In genomic region chr17:66255527-66255971, GRCh38 we compare ENCODE assay signal across 11 cellular contexts. TPM values are rescaled to one million over a fixed set of nuclear protein-coding genes. Genes with fewer than 3 reads are reported as not detected.
DNase-seq lines count a peak whose midpoint lies in the region; ATAC-seq and TF ChIP-seq lines count a peak whose summit lies in the region.
"Had no signal": no experiment of that assay in that cellular context is flagged by ENCODE, and none has a peak within 500 bp of the region (broad histone marks: within the 10 kb centered on the region; RNA-seq: fewer than 3 reads in every experiment).

No MANE protein-coding gene starts in this region.

- peaks cover 3% of the 10 kb centered on the region; the same call in 1 of the 2 replicates for H3F3A ChIP-seq in PC-9 (ENCODE audit: insufficient read depth, low read depth)

- TF ChIP-seq CTCF in PC-9 (conservative IDR thresholded peaks at IDR 0.05) (no peak), Calu3 (IDR thresholded peaks at IDR 0.05; ENCODE audit: unreplicated experiment) (no peak)

- H3K27ac Mint-ChIP-seq in activated naive CD4-positive, alpha-beta T cell treated with anti-CD3 and anti-CD28 coated beads, Interleukin-2, amount 50 U/mL, for 72 hours: peak overlapping the region; percentile 73 to 76
- H3K27ac Mint-ChIP-seq in Calu3 (ENCODE audit: unreplicated experiment): no peak overlapping the region

- intact Hi-C loops in PC-9 (cut with micrococcal nuclease; ENCODE audit: unreplicated experiment) (loop anchor here (1.0 to 5.0 kb wide), 7 partner anchors 49 to 418 kb away; no protein-coding TSS in a partner anchor), Calu3 (cut with micrococcal nuclease; ENCODE audit: unreplicated experiment) (loop anchor here (1.0 to 5.0 kb wide), 4 partner anchors 20 to 652 kb away; no protein-coding TSS in a partner anchor)

- H3K9me3 Mint-ChIP-seq in activated naive CD4-positive, alpha-beta T cell treated with anti-CD3 and anti-CD28 coated beads, Interleukin-2, amount 50 U/mL, for 72 hours: no peaks in the 10 kb centered on the region
- no peaks in the 10 kb centered on the region for H3K9me3 Mint-ChIP-seq in Calu3 (ENCODE audit: low read depth, unreplicated experiment)

- peaks cover 10% of the 10 kb centered on the region for H3K4me1 ChIP-seq in PC-9 (replicated peaks; ENCODE audit: insufficient read depth)
- H3K4me1 ChIP-seq: BE2C had no signal

- no peaks in the 10 kb centered on the region for H3K27me3 Mint-ChIP-seq in Calu3 (ENCODE audit: unreplicated experiment)

- H3K4me3 Mint-ChIP-seq in Calu3 (ENCODE audit: low read depth, unreplicated experiment): no peak overlapping the region

- no peaks in the 10 kb centered on the region for H3K36me3 ChIP-seq in PC-9 (ENCODE audit: low read depth)
- H3K36me3 ChIP-seq: BE2C had no signal

- no peaks in the 10 kb centered on the region for H3K36me3 Mint-ChIP-seq in activated naive CD4-positive, alpha-beta T cell treated with anti-CD3 and anti-CD28 coated beads, Interleukin-2, amount 50 U/mL, for 72 hours
- no peaks in the 10 kb centered on the region for H3K36me3 Mint-ChIP-seq in Calu3 (ENCODE audit: insufficient read depth, unreplicated experiment)

- ATAC-seq in activated naive CD4-positive, alpha-beta T cell treated with anti-CD3 and anti-CD28 coated beads, Interleukin-2, amount 50 U/mL, for 72 hours: peak; percentile 79 to 85
- no peak for ATAC-seq in GM21786 (IDR thresholded peaks at IDR 0.05; ENCODE audit: unreplicated experiment)

- POLR2A ChIA-PET in PC-9 (lab: Charles Lee; ENCODE audit: unreplicated experiment): interaction anchor here (0.7 kb wide), 1 partner anchor 649 kb away, joined by 4 read pairs; no protein-coding TSS in a partner anchor

- H3K9me2 ChIP-seq in PC-9 (ENCODE audit: insufficient read depth): no peaks in the 10 kb centered on the region

- H3K4me1 Mint-ChIP-seq in Calu3 (ENCODE audit: low read depth, unreplicated experiment): no peaks in the 10 kb centered on the region

- no peaks in the 10 kb centered on the region; the same call in 1 of the 2 replicates for H3K9me3 ChIP-seq in PC-9 (ENCODE audit: insufficient read depth, low read depth)
- H3K9me3 ChIP-seq: BE2C had no signal

- H4K20me1 ChIP-seq in PC-9 (ENCODE audit: insufficient read depth): no peaks in the 10 kb centered on the region

- BruUV-seq in PC-9 (replicated peaks; lab: Mats Ljungman, UMichigan) (no TSS peak), Calu3 (replicated peaks; lab: Mats Ljungman, UMichigan) (no TSS peak)

- H3K4me2 ChIP-seq in PC-9: 0 out of 2 replicates have a peak overlapping the region, but pooled peaks have one; percentile 2

- H3K27ac ChIP-seq in PC-9: no peak overlapping the region

- H3K4me3 ChIP-seq in PC-9: no peak overlapping the region

- CTCF ChIA-PET in PC-9 (lab: Charles Lee) (interaction anchor here (0.6 to 0.7 kb wide), 2 partner anchors 439 to 1102 kb away, joined by 3 to 5 read pairs; no protein-coding TSS in a partner anchor), Calu3 (lab: Charles Lee) (interaction anchor here (0.6 to 2.3 kb wide), 6 partner anchors 20 to 1178 kb away, joined by 3 to 7 read pairs (median 4); no protein-coding TSS in a partner anchor)

- no peaks in the 10 kb centered on the region for H3K27me3 ChIP-seq in PC-9 (ENCODE audit: insufficient read depth, low read depth)
- H3K27me3 ChIP-seq: BE2C had no signal

- DNase-seq in stimulated activated CD4-positive, alpha-beta T cell treated with anti-CD3 and anti-CD28 coated beads, Interleukin-4, amount 100 ng/mL, for 24 hours: peak; percentile 26
- no peak for DNase-seq in stimulated activated CD4-positive, alpha-beta T cell treated with anti-CD3 and anti-CD28 coated beads, Interleukin-2, amount 100 ng/mL, for 24 hours
- no peak for DNase-seq in PC-9
- peak in 1 of 2 donors; percentile 24 for DNase-seq in activated naive CD4-positive, alpha-beta T cell treated with anti-CD3 and anti-CD28 coated beads, Interleukin-2, amount 50 U/mL, for 72 hours (ENCODE audit: low spot score in 2 of 2)
- no peak for DNase-seq in NCI-H1930 (lab: John Stamatoyannopoulos, UW)
- no peak for DNase-seq in Calu3
- DNase-seq in NCI-H1417 treated with DMSO at 0.1 percent for 48 hours (lab: John Stamatoyannopoulos, UW): no peak
- DNase-seq: left cardiac atrium had no signal

- no peaks in the 10 kb centered on the region for H3K79me2 ChIP-seq in PC-9 (ENCODE audit: low read depth)

- H2AFZ ChIP-seq in PC-9: no peak overlapping the region

RNA-seq across cellular contexts. Expression of gene APOH, which starts 26.3 kb away (rescaled TPM):
- total RNA-seq in PC-9 (2021) (not detected in 2 replicates), Calu3 (2022) (not detected in 2 replicates)
- not detected for total RNA-seq in activated naive CD4-positive, alpha-beta T cell treated with anti-CD3 and anti-CD28 coated beads, Interleukin-2, amount 50 U/mL, for 72 hours
- total RNA-seq: H7 had no signal

RNA-seq across cellular contexts. Expression of gene PRKCA, which starts 46.9 kb away (rescaled TPM):
- 23.1 and 23.8 TPM in 2 replicates for total RNA-seq in PC-9 (2021)
- total RNA-seq in activated naive CD4-positive, alpha-beta T cell treated with anti-CD3 and anti-CD28 coated beads, Interleukin-2, amount 50 U/mL, for 72 hours: 100 to 1,000 TPM; 104 to 119 TPM
- total RNA-seq in Calu3 (2022): 126 TPM in 2 replicates
